8 cellular contexts compared by ENCODE assay signal in genomic region chr15:28322129-28322588, GRCh38. TPM values are rescaled to one million over a fixed set of nuclear protein-coding genes. Genes with fewer than 3 reads are reported as not detected.
DNase-seq lines count a peak whose midpoint lies in the region; ATAC-seq and TF ChIP-seq lines count a peak whose summit lies in the region.
"Not testable (repeated sequence)": the region's sequence is repeated elsewhere in the genome, so short reads cannot be mapped to it uniquely, and the experiment has no call there.

HERC2 (minus strand) TSS chr15:28322179; CDS start chr15:28321433, 746 bp downstream.

- not testable (repeated sequence) for H3K27ac ChIP-seq in CD8-positive, alpha-beta memory T cell (ENCODE audit: low read depth, low read length); Karpas-422 (ENCODE audit: low read length); right lobe of liver; trophoblast cell (ENCODE audit: low read depth, low read length); tibial nerve

- H2BK5ac ChIP-seq in trophoblast cell (ENCODE audit: low read depth, low read length, poor library complexity) = not testable (repeated sequence)

- not testable (repeated sequence) for H3K27me3 Mint-ChIP-seq in CD8-positive, alpha-beta memory T cell; WTC11 (ENCODE audit: low read depth); brain

- H3K79me1 ChIP-seq in trophoblast cell (ENCODE audit: low read length) = not testable (repeated sequence)

- H2AFZ ChIP-seq in Karpas-422 (ENCODE audit: low read length); trophoblast cell (ENCODE audit: insufficient read depth, low read length, poor library complexity): not testable (repeated sequence)

- peak within 1 kb of the TSS; percentile 47 for H3K4me2 ChIP-seq in Karpas-422 (ENCODE audit: low read depth, low read length, poor library complexity, severe bottlenecking)
- peak within 1 kb of the TSS; percentile 60 for H3K4me2 ChIP-seq in trophoblast cell (ENCODE audit: low read length)

- not testable (repeated sequence) for H4K12ac ChIP-seq in trophoblast cell (ENCODE audit: low read depth, low read length)

- POLR2A ChIA-PET in CD8-positive, alpha-beta memory T cell (lab: Charles Lee); WTC11 (lab: Charles Lee): not testable (repeated sequence)

- H4K91ac ChIP-seq in trophoblast cell (ENCODE audit: low read depth, low read length) = not testable (repeated sequence)

- intact Hi-C loops in right lobe of liver (cut with DNase I) = not testable (repeated sequence)

- H3K9me3 Mint-ChIP-seq in CD8-positive, alpha-beta memory T cell; WTC11; brain: not testable (repeated sequence)

- DNase-seq in CD8-positive, alpha-beta memory T cell; Karpas-422; WTC11 (ENCODE audit: low spot score); right lobe of liver; trophoblast cell; tibial nerve (ENCODE audit: low spot score in 2 of 2): not testable (repeated sequence)
- peak; percentile 41 for DNase-seq in fibroblast of the aortic adventitia (ENCODE audit: low read depth)

- not testable (repeated sequence) for H3K23ac ChIP-seq in trophoblast cell (ENCODE audit: low read length)

- H3K4ac ChIP-seq in trophoblast cell (ENCODE audit: low read depth, low read length) = not testable (repeated sequence)

- H2BK120ac ChIP-seq in trophoblast cell (ENCODE audit: insufficient read depth, low read length, poor library complexity) = not testable (repeated sequence)

- H3K4me1 Mint-ChIP-seq in CD8-positive, alpha-beta memory T cell = peaks cover 0 to 13% (median 10%) of the 10 kb centered on the region in 3 donors
- H3K4me1 Mint-ChIP-seq in WTC11 = peaks cover 24% of the 10 kb centered on the region
- not testable (repeated sequence) for H3K4me1 Mint-ChIP-seq in brain

- no CpG with 5 or more reads among the region's 52 CpGs for WGBS in right lobe of liver (ENCODE audit: insufficient coverage, low coverage, low lambda C conversion rate, missing lambda C conversion rate)
- no CpG with 5 or more reads among the region's 52 CpGs for WGBS in trophoblast cell (ENCODE audit: extremely low coverage, insufficient coverage, insufficient read length)
- no CpG with 5 or more reads among the region's 52 CpGs for WGBS in tibial nerve, 2 donors

- not testable (repeated sequence) for H3K9me3 ChIP-seq in CD8-positive, alpha-beta memory T cell (ENCODE audit: low read length); Karpas-422 (ENCODE audit: low read length); right lobe of liver; trophoblast cell (ENCODE audit: insufficient read depth, low read depth, low read length); tibial nerve

- H3K14ac ChIP-seq in trophoblast cell (ENCODE audit: low read length) = not testable (repeated sequence)

- peak within 1 kb of the TSS; percentile 49; the same call in 1 of the 2 replicates for H3K9ac ChIP-seq in Karpas-422 (ENCODE audit: low read length)
- H3K9ac ChIP-seq in trophoblast cell (ENCODE audit: low read length) = not testable (repeated sequence)

- not testable (repeated sequence) for TF ChIP-seq EP300 in tibial nerve (IDR thresholded peaks at IDR 0.05)

- H3K4me3 ChIP-seq in CD8-positive, alpha-beta memory T cell (ENCODE audit: low read length); trophoblast cell (ENCODE audit: low read depth, low read length): not testable (repeated sequence)
- H3K4me3 ChIP-seq in Karpas-422 (ENCODE audit: low read length) (peak within 1 kb of the TSS; percentile 49; the same call in 1 of the 2 replicates), fibroblast of the aortic adventitia (ENCODE audit: low read depth, low read length) (peak within 1 kb of the TSS; percentile 56), right lobe of liver (peak within 1 kb of the TSS in 2 of 3 donors; percentile 29 to 40), tibial nerve (peak within 1 kb of the TSS in 3 of 4 donors; percentile 19 to 48 (median 29))

- not testable (repeated sequence) for H3K27me3 ChIP-seq in CD8-positive, alpha-beta memory T cell (ENCODE audit: insufficient read depth, low read length, poor library complexity, severe bottlenecking); Karpas-422 (ENCODE audit: low read length); right lobe of liver; trophoblast cell (ENCODE audit: insufficient read depth, low read length); tibial nerve

- peaks cover 18% of the 10 kb centered on the region for H3K79me2 ChIP-seq in Karpas-422 (ENCODE audit: low read length)
- H3K79me2 ChIP-seq in trophoblast cell (ENCODE audit: control insufficient read depth, insufficient read depth, low read length, poor library complexity) = not testable (repeated sequence)

- TF ChIP-seq CTCF in WTC11 (IDR thresholded peaks at IDR 0.05); brain (conservative IDR thresholded peaks at IDR 0.05); fibroblast of the aortic adventitia (IDR thresholded peaks at IDR 0.05; ENCODE audit: insufficient read depth, low read length); right lobe of liver (IDR thresholded peaks at IDR 0.05); tibial nerve (IDR thresholded peaks at IDR 0.05): not testable (repeated sequence)

- peak within 1 kb of the TSS; percentile 76 to 97 (median 92) for H3K27ac Mint-ChIP-seq in CD8-positive, alpha-beta memory T cell
- H3K27ac Mint-ChIP-seq in WTC11 (peak within 1 kb of the TSS; percentile 85; the same call in 1 of the 2 replicates), brain (peak within 1 kb of the TSS; percentile 83 to 99 (median 96))

- not testable (repeated sequence) for H3K9me2 ChIP-seq in Karpas-422 (replicated peaks; ENCODE audit: insufficient read depth, low read length)

- H2BK12ac ChIP-seq in trophoblast cell (ENCODE audit: low read length) = not testable (repeated sequence)

- CTCF ChIA-PET in CD8-positive, alpha-beta memory T cell (lab: Charles Lee); WTC11 (lab: Charles Lee): not testable (repeated sequence)

- not testable (repeated sequence) for TF ChIP-seq POLR2A in right lobe of liver (IDR thresholded peaks at IDR 0.05); tibial nerve (IDR thresholded peaks at IDR 0.05)

- not testable (repeated sequence) for H3K4me1 ChIP-seq in CD8-positive, alpha-beta memory T cell (ENCODE audit: insufficient read depth, low read length); Karpas-422 (ENCODE audit: low read length); right lobe of liver; trophoblast cell (ENCODE audit: control insufficient read depth in 1 of 2, insufficient read depth in 2 of 2, low read length in 2 of 2); tibial nerve

- not testable (repeated sequence) for H3K36me3 ChIP-seq in CD8-positive, alpha-beta memory T cell (ENCODE audit: insufficient read depth, low read length); Karpas-422 (ENCODE audit: insufficient read depth, low read length); right lobe of liver; trophoblast cell (ENCODE audit: control insufficient read depth in 1 of 2, insufficient read depth in 2 of 2, low read length in 2 of 2)
- H3K36me3 ChIP-seq in tibial nerve = peaks cover 0 to 14% (median 0%) of the 10 kb centered on the region in 3 donors

- H2AK5ac ChIP-seq in trophoblast cell (ENCODE audit: low read length) = not testable (repeated sequence)

- peak within 1 kb of the TSS; percentile 92 to 100 (median 97) for H3K4me3 Mint-ChIP-seq in CD8-positive, alpha-beta memory T cell
- H3K4me3 Mint-ChIP-seq in WTC11 (peak within 1 kb of the TSS; percentile 94), brain (peak within 1 kb of the TSS; percentile 93 to 100 (median 96))

- not testable (repeated sequence) for H4K20me1 ChIP-seq in Karpas-422 (ENCODE audit: insufficient read depth, low read depth, low read length)

- H3K36me3 Mint-ChIP-seq in CD8-positive, alpha-beta memory T cell = not testable (repeated sequence)
- H3K36me3 Mint-ChIP-seq in WTC11 = peaks cover 21% of the 10 kb centered on the region
- H3K36me3 Mint-ChIP-seq in brain = peaks cover 21% of the 10 kb centered on the region

- ATAC-seq in WTC11, right lobe of liver: not testable (repeated sequence)

- not testable (repeated sequence) for H3K18ac ChIP-seq in trophoblast cell (ENCODE audit: low read length)

- not testable (repeated sequence) for H4K8ac ChIP-seq in trophoblast cell (ENCODE audit: low read depth, low read length)

RNA-seq across cellular contexts. Expression of gene HERC2, which starts in this region (rescaled TPM):
- total RNA-seq in CD8-positive, alpha-beta memory T cell = 10 to 100 TPM; 31.0 to 37.3 TPM
- polyA plus RNA-seq in CD8-positive, alpha-beta memory T cell = 10.1 TPM
- total RNA-seq in Karpas-422 (2014; rRNA removed; shearing (Covaris generic); ENCODE audit: low replicate concordance) = 47.4 and 58.7 TPM in 2 replicates
- total RNA-seq in WTC11 (2021) (81.5 to 94.2 TPM (median 82.0 TPM) in 3 replicates), fibroblast of the aortic adventitia (ENCODE audit: low replicate concordance) (41.4 and 49.1 TPM in 2 replicates), right lobe of liver (10 to 100 TPM; 21.8 to 30.2 (median 27.0) TPM), tibial nerve (100 to 1,000 TPM in 1 of 4 donors, 10 to 100 TPM in 3; 74.1 to 106 (median 88.7) TPM)
- 96.3 TPM for polyA plus RNA-seq in brain (ENCODE audit: insufficient read depth, low read depth, low replicate concordance)
- 22.1 and 22.6 TPM in 2 replicates for polyA plus RNA-seq in trophoblast cell (2013)
